Comparison of ENCODE assay signal across 1 cellular context in the genomic region with DNA sequence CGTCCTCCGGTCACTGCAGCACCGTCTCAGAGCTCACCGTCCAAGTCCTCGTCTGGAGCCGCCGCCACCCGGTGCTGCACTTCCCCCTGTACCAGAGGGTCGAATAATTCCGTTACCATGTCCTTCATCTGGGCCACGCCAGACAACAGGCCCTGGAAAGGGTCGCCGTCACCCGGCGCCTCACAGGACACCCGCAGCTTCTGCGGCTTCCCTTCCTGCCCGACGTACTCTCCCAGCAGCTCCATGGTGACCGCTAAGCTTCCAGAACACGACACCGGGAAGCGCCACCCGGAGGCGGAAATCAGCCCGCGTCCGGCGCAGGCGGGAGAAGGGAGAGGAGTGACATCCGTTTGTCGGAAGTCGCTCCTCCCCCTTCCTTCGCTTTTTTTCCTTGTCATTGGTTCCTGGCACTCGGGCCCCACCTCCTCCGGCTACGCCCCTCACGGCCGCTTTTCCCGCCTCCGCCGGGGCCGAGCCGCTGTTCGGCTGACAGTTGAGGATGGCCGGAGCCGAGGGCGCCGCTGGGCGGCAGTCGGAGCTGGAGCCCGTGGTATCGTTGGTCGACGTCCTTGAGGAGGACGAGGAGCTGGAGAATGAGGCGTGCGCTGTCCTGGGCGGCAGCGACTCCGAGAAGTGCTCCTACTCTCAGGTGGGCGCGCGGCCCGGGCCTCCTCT.
TF ChIP-seq lines count a peak whose summit lies in the region.

A gene with protein sequence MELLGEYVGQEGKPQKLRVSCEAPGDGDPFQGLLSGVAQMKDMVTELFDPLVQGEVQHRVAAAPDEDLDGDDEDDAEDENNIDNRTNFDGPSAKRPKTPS (minus strand): TSS at position 273 of the 675 bp plus-strand sequence. CDS start 28 bp downstream, at position 245.
A gene with protein sequence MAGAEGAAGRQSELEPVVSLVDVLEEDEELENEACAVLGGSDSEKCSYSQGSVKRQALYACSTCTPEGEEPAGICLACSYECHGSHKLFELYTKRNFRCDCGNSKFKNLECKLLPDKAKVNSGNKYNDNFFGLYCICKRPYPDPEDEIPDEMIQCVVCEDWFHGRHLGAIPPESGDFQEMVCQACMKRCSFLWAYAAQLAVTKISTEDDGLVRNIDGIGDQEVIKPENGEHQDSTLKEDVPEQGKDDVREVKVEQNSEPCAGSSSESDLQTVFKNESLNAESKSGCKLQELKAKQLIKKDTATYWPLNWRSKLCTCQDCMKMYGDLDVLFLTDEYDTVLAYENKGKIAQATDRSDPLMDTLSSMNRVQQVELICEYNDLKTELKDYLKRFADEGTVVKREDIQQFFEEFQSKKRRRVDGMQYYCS (plus strand): TSS at position 464 of the 675 bp plus-strand sequence. CDS start 36 bp downstream, at position 500.

TF ChIP-seq in HepG2, 621 proteins besides CTCF, POLR2A, EP300 and RAD21 (continued from another document and continues in another):
- TF ChIP-seq, protein P1, sequence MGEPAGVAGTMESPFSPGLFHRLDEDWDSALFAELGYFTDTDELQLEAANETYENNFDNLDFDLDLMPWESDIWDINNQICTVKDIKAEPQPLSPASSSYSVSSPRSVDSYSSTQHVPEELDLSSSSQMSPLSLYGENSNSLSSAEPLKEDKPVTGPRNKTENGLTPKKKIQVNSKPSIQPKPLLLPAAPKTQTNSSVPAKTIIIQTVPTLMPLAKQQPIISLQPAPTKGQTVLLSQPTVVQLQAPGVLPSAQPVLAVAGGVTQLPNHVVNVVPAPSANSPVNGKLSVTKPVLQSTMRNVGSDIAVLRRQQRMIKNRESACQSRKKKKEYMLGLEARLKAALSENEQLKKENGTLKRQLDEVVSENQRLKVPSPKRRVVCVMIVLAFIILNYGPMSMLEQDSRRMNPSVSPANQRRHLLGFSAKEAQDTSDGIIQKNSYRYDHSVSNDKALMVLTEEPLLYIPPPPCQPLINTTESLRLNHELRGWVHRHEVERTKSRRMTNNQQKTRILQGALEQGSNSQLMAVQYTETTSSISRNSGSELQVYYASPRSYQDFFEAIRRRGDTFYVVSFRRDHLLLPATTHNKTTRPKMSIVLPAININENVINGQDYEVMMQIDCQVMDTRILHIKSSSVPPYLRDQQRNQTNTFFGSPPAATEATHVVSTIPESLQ (CRISPR knock-in tag; conservative IDR thresholded peaks at IDR 0.05): no peak
- TF ChIP-seq MTF1 (CRISPR knock-in tag; IDR thresholded peaks at IDR 0.05) (no peak), SRSF4 (IDR thresholded peaks at IDR 0.05; ENCODE audit: low read depth, low read length, poor library complexity, severe bottlenecking) (no peak), ZNF768 (CRISPR knock-in tag; IDR thresholded peaks at IDR 0.05) (no peak; the same call in 1 of the 2 replicates), ZNF552 (CRISPR knock-in tag; IDR thresholded peaks at IDR 0.05; ENCODE audit: borderline replicate concordance) (0 out of 2 replicates have a peak, but pooled peaks have one; percentile 54), ZNF354B (CRISPR knock-in tag; IDR thresholded peaks at IDR 0.05) (no peak), ZNF143 (CRISPR knock-in tag; IDR thresholded peaks at IDR 0.05) (peak; percentile 58; the same call in 1 of the 2 replicates), NAIF1 (CRISPR knock-in tag; IDR thresholded peaks at IDR 0.05; ENCODE audit: borderline replicate concordance) (no peak), ZNF232 (CRISPR knock-in tag; IDR thresholded peaks at IDR 0.05; ENCODE audit: borderline replicate concordance) (peak; percentile 24; the same call in 1 of the 2 replicates), RBM39 (IDR thresholded peaks at IDR 0.05; ENCODE audit: low read depth, low read length, poor library complexity, severe bottlenecking) (peak; percentile 39), FOXM1 (CRISPR knock-in tag; IDR thresholded peaks at IDR 0.05) (no peak), ZNF670 (CRISPR knock-in tag; IDR thresholded peaks at IDR 0.05; ENCODE audit: borderline replicate concordance) (peak; percentile 78; the same call in 1 of the 2 replicates), MTA1 (CRISPR knock-in tag; IDR thresholded peaks at IDR 0.05; ENCODE audit: borderline replicate concordance) (0 out of 2 replicates have a peak, but pooled peaks have one; percentile 29), ZNF430 (CRISPR knock-in tag; IDR thresholded peaks at IDR 0.05) (peak; percentile 18; the same call in 1 of the 2 replicates), FOXC1 (CRISPR knock-in tag; IDR thresholded peaks at IDR 0.05; ENCODE audit: borderline replicate concordance) (peak; percentile 68), ZNF790 (CRISPR knock-in tag; IDR thresholded peaks at IDR 0.05; ENCODE audit: borderline replicate concordance) (peak; percentile 50; the same call in 1 of the 2 replicates), SATB2 (CRISPR knock-in tag; IDR thresholded peaks at IDR 0.05) (no peak), ZNF274 (CRISPR knock-in tag; IDR thresholded peaks at IDR 0.05) (peak; percentile 88), CHD2 (IDR thresholded peaks at IDR 0.05; ENCODE audit: low read depth, low read length) (no peak), ZNF317 (CRISPR knock-in tag; IDR thresholded peaks at IDR 0.05) (peak; percentile 39; the same call in 1 of the 2 replicates), JUN (CRISPR knock-in tag; IDR thresholded peaks at IDR 0.05) (no peak), CBX1 (IDR thresholded peaks at IDR 0.05; ENCODE audit: low read depth) (no peak), TCF12 (IDR thresholded peaks at IDR 0.05) (no peak), TCF12 (CRISPR knock-in tag; IDR thresholded peaks at IDR 0.05) (peak; percentile 59; the same call in 1 of the 2 replicates), POLR2G (IDR thresholded peaks at IDR 0.05; ENCODE audit: low read depth, low read length) (peak; percentile 85), ZNF607 (CRISPR knock-in tag; IDR thresholded peaks at IDR 0.05; ENCODE audit: borderline replicate concordance) (peak; percentile 50; the same call in 1 of the 2 replicates), ZEB1 (IDR thresholded peaks at IDR 0.05; ENCODE audit: insufficient replicate concordance, low read depth) (no peak), ZNF775 (CRISPR knock-in tag; IDR thresholded peaks at IDR 0.05; ENCODE audit: borderline replicate concordance) (no peak), SMAD1 (CRISPR knock-in tag; IDR thresholded peaks at IDR 0.05; ENCODE audit: borderline replicate concordance, low read depth) (peak; percentile 74; the same call in 1 of the 2 replicates), ZNF703 (CRISPR knock-in tag; IDR thresholded peaks at IDR 0.05; ENCODE audit: borderline replicate concordance) (no peak; the same call in 1 of the 2 replicates)
- TF ChIP-seq, protein P2, sequence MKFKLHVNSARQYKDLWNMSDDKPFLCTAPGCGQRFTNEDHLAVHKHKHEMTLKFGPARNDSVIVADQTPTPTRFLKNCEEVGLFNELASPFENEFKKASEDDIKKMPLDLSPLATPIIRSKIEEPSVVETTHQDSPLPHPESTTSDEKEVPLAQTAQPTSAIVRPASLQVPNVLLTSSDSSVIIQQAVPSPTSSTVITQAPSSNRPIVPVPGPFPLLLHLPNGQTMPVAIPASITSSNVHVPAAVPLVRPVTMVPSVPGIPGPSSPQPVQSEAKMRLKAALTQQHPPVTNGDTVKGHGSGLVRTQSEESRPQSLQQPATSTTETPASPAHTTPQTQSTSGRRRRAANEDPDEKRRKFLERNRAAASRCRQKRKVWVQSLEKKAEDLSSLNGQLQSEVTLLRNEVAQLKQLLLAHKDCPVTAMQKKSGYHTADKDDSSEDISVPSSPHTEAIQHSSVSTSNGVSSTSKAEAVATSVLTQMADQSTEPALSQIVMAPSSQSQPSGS (CRISPR knock-in tag; IDR thresholded peaks at IDR 0.05): 0 out of 2 replicates have a peak, but pooled peaks have one; percentile 29
- TF ChIP-seq, protein P3, sequence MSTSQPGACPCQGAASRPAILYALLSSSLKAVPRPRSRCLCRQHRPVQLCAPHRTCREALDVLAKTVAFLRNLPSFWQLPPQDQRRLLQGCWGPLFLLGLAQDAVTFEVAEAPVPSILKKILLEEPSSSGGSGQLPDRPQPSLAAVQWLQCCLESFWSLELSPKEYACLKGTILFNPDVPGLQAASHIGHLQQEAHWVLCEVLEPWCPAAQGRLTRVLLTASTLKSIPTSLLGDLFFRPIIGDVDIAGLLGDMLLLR (CRISPR knock-in tag; IDR thresholded peaks at IDR 0.05): peak; percentile 81; the same call in 1 of the 2 replicates
- TF ChIP-seq, protein P4, sequence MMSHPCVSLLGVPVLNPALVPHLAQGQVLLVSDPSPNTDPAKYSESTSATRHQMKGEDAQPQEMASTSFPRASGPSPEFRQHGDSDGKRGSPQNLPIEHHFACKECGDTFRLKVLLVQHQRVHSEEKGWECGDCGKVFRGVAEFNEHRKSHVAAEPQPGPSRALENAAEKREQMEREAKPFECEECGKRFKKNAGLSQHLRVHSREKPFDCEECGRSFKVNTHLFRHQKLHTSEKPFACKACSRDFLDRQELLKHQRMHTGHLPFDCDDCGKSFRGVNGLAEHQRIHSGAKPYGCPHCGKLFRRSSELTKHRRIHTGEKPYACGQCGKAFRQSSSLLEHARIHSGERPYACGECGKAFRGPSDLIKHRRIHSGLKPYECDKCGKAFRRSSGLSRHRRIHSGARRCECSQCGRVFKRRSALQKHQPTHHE (CRISPR knock-in tag; IDR thresholded peaks at IDR 0.05; ENCODE audit: borderline replicate concordance): peak; percentile 77; the same call in 1 of the 2 replicates
- TF ChIP-seq, protein P5, sequence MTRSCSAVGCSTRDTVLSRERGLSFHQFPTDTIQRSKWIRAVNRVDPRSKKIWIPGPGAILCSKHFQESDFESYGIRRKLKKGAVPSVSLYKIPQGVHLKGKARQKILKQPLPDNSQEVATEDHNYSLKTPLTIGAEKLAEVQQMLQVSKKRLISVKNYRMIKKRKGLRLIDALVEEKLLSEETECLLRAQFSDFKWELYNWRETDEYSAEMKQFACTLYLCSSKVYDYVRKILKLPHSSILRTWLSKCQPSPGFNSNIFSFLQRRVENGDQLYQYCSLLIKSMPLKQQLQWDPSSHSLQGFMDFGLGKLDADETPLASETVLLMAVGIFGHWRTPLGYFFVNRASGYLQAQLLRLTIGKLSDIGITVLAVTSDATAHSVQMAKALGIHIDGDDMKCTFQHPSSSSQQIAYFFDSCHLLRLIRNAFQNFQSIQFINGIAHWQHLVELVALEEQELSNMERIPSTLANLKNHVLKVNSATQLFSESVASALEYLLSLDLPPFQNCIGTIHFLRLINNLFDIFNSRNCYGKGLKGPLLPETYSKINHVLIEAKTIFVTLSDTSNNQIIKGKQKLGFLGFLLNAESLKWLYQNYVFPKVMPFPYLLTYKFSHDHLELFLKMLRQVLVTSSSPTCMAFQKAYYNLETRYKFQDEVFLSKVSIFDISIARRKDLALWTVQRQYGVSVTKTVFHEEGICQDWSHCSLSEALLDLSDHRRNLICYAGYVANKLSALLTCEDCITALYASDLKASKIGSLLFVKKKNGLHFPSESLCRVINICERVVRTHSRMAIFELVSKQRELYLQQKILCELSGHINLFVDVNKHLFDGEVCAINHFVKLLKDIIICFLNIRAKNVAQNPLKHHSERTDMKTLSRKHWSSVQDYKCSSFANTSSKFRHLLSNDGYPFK (CRISPR knock-in tag; IDR thresholded peaks at IDR 0.05; ENCODE audit: borderline replicate concordance): peak; percentile 83; the same call in 1 of the 2 replicates
- TF ChIP-seq, protein P6, sequence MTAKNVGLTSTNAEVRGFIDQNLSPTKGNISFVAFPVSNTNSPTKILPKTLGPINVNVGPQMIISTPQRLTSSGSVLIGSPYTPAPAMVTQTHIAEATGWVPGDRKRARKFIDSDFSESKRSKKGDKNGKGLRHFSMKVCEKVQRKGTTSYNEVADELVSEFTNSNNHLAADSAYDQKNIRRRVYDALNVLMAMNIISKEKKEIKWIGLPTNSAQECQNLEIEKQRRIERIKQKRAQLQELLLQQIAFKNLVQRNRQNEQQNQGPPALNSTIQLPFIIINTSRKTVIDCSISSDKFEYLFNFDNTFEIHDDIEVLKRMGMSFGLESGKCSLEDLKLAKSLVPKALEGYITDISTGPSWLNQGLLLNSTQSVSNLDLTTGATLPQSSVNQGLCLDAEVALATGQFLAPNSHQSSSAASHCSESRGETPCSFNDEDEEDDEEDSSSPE (CRISPR knock-in tag; IDR thresholded peaks at IDR 0.05): peak; percentile 98
- TF ChIP-seq, protein P7, sequence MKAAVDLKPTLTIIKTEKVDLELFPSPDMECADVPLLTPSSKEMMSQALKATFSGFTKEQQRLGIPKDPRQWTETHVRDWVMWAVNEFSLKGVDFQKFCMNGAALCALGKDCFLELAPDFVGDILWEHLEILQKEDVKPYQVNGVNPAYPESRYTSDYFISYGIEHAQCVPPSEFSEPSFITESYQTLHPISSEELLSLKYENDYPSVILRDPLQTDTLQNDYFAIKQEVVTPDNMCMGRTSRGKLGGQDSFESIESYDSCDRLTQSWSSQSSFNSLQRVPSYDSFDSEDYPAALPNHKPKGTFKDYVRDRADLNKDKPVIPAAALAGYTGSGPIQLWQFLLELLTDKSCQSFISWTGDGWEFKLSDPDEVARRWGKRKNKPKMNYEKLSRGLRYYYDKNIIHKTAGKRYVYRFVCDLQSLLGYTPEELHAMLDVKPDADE (CRISPR knock-in tag; IDR thresholded peaks at IDR 0.05): no peak
- TF ChIP-seq, protein P8, sequence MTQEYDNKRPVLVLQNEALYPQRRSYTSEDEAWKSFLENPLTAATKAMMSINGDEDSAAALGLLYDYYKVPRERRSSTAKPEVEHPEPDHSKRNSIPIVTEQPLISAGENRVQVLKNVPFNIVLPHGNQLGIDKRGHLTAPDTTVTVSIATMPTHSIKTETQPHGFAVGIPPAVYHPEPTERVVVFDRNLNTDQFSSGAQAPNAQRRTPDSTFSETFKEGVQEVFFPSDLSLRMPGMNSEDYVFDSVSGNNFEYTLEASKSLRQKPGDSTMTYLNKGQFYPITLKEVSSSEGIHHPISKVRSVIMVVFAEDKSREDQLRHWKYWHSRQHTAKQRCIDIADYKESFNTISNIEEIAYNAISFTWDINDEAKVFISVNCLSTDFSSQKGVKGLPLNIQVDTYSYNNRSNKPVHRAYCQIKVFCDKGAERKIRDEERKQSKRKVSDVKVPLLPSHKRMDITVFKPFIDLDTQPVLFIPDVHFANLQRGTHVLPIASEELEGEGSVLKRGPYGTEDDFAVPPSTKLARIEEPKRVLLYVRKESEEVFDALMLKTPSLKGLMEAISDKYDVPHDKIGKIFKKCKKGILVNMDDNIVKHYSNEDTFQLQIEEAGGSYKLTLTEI (CRISPR knock-in tag; conservative IDR thresholded peaks at IDR 0.05): no peak
- TF ChIP-seq, protein P9, sequence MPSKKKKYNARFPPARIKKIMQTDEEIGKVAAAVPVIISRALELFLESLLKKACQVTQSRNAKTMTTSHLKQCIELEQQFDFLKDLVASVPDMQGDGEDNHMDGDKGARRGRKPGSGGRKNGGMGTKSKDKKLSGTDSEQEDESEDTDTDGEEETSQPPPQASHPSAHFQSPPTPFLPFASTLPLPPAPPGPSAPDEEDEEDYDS (CRISPR knock-in tag; IDR thresholded peaks at IDR 0.05): peak; percentile 71
- TF ChIP-seq, protein P10, sequence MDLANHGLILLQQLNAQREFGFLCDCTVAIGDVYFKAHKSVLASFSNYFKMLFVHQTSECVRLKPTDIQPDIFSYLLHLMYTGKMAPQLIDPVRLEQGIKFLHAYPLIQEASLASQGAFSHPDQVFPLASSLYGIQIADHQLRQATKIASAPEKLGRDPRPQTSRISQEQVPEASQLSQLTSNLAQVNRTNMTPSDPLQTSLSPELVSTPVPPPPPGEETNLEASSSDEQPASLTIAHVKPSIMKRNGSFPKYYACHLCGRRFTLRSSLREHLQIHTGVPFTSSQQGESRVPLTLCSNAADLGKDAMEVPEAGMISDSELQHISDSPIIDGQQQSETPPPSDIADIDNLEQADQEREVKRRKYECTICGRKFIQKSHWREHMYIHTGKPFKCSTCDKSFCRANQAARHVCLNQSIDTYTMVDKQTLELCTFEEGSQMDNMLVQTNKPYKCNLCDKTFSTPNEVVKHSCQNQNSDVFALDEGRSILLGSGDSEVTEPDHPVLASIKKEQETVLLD (CRISPR knock-in tag; IDR thresholded peaks at IDR 0.05; ENCODE audit: low read depth): no peak; the same call in 1 of the 2 replicates
- TF ChIP-seq, protein P11, sequence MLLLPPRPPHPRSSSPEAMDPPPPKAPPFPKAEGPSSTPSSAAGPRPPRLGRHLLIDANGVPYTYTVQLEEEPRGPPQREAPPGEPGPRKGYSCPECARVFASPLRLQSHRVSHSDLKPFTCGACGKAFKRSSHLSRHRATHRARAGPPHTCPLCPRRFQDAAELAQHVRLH (CRISPR knock-in tag; IDR thresholded peaks at IDR 0.05; ENCODE audit: borderline replicate concordance, low read depth): no peak
